ENCODE assay signal across 8 cellular contexts in the genomic region with DNA sequence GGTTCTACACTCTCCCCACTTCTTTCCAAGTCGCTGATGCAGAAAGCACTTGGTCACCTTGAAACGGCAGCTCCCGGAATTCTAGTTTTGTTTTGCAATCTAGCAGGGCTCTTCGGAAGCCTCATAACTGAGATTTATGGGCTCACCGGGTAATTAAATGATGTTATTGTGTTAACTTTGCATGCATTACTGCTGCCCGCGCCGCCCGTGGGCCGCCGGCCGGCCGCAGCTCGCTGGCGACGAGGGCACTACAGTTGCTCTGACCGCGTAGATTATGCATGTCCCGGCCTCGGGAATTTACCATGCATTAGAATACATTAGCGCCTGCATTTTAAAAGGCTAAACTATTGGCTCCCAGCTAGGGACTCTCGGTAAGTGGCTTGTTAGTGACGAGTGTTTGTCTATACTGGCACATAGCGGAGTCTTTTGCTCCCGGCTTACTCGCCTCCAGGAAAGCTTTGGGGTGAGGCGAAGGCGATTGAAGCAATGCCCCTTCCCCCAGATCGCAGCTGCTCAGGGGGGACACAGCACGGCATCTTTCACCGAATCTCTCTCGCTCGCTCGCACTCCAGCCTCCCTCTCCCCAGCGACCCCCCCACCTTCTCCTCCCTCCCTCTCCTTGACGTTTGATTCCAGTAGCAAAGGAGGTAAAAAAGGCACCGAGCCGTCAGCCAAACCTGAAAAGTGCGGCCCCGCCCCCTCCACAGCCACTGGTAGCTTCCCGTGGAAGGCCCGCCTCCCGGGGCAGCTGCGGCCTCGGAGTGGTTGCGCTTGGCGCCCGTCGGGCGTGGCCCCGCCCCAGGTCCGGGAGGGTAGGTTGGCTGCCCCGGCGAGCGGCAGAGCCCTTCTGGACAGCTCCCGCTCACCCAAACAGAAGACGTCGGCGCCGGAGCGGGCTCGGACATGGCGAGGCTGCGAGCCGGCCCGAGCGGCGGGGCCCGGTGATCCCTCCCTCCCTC. TPM values are rescaled to one million over a fixed set of nuclear protein-coding genes. Genes with fewer than 3 reads are reported as not detected.
DNase-seq lines count a peak whose midpoint lies in the region; ATAC-seq and TF ChIP-seq lines count a peak whose summit lies in the region.

A gene (plus strand): TSS at position 839 of the 959 bp plus-strand sequence. CDS start 343 bp downstream, outside the sequence.

- H3K4me3 ChIP-seq in RWPE2 (ENCODE audit: severe bottlenecking) (peak within 1 kb of the TSS; percentile 30), fibroblast of villous mesenchyme (ENCODE audit: low read depth, low read length) (peak within 1 kb of the TSS; percentile 59), stomach (peak within 1 kb of the TSS; percentile 47 to 65 (median 56))

- H3K27ac Mint-ChIP-seq in nephron progenitor cell, result no peak within 1 kb of the TSS

- no peaks in the 10 kb centered on the region for H3K36me3 Mint-ChIP-seq in nephron progenitor cell (ENCODE audit: low read depth)

- H3K27me3 ChIP-seq in RWPE2 (ENCODE audit: insufficient read depth, poor library complexity, severe bottlenecking) (peaks cover 92% of the 10 kb centered on the region), stomach (peaks cover 59 to 99% (median 96%) of the 10 kb centered on the region in 3 donors)

- H3K9me3 ChIP-seq in RWPE2 (ENCODE audit: severe bottlenecking) (no peaks in the 10 kb centered on the region), stomach (peaks cover 0 to 18% (median 0%) of the 10 kb centered on the region in 4 donors)

- H3K4me1 Mint-ChIP-seq in nephron progenitor cell, result peaks cover 58% of the 10 kb centered on the region

- DNase-seq in AG08395 (ENCODE audit: low spot score) (peak; percentile 98), Kasumi-1 (lab: John Stamatoyannopoulos, UW) (peak; percentile 67 to 81), RWPE2 (ENCODE audit: low spot score) (peak; percentile 92), activated gamma-delta T cell (lab: John Stamatoyannopoulos, UW) (peak; percentile 18), fibroblast of villous mesenchyme (ENCODE audit: low read depth) (peak; percentile 77), nephron progenitor cell (peak; percentile 99), stomach (peak; percentile 92)

- H3K4me3 Mint-ChIP-seq in nephron progenitor cell, result peak within 1 kb of the TSS; percentile 80

- no peak for TF ChIP-seq POLR2A in stomach (IDR thresholded peaks at IDR 0.05)

- no peaks in the 10 kb centered on the region for H3K9me3 Mint-ChIP-seq in nephron progenitor cell

- 1 to 3% (median 2%) methylated on average over 37 to 69 of the region's 69 CpGs for WGBS in stomach, 5 donors

- TF ChIP-seq EP300 in stomach (IDR thresholded peaks at IDR 0.05), result no peak

- peaks cover 100% of the 10 kb centered on the region for H3K27me3 Mint-ChIP-seq in nephron progenitor cell (ENCODE audit: low read depth, poor library complexity)

- H3K4me1 ChIP-seq in RWPE2 (ENCODE audit: insufficient read depth, poor library complexity, severe bottlenecking), result no peaks in the 10 kb centered on the region
- H3K4me1 ChIP-seq in stomach, result peaks cover 43 to 75% (median 62%) of the 10 kb centered on the region in 4 donors

- intact Hi-C loops in stomach (cut with DNase I; ENCODE audit: low total_unique reads), result no loop called here

- TF ChIP-seq CTCF in RWPE2 (IDR thresholded peaks at IDR 0.05; ENCODE audit: poor library complexity, severe bottlenecking) (no peak), fibroblast of villous mesenchyme (IDR thresholded peaks at IDR 0.05; ENCODE audit: insufficient read depth, low read depth, low read length) (no peak), nephron progenitor cell (IDR thresholded peaks at IDR 0.05) (no peak), stomach (IDR thresholded peaks at IDR 0.05) (no peak)

- no peak within 1 kb of the TSS for H3K27ac ChIP-seq in RWPE2 (ENCODE audit: poor library complexity, severe bottlenecking)
- no peak within 1 kb of the TSS for H3K27ac ChIP-seq in stomach

- ATAC-seq in GM21367 (IDR thresholded peaks at IDR 0.05; ENCODE audit: unreplicated experiment) (peak; percentile 66), RWPE2 (ENCODE audit: low read depth) (peak; percentile 99)

- H3K36me3 ChIP-seq in RWPE2 (ENCODE audit: low read depth) (no peaks in the 10 kb centered on the region), stomach (no peaks in the 10 kb centered on the region)

RNA-seq across cellular contexts. Expression of the gene that starts here (rescaled TPM):
- under 0.01 TPM in 2 replicates for total RNA-seq in fibroblast of villous mesenchyme
- total RNA-seq in stomach, result under 1 TPM in 3 of 5 donors, not detected in 2; under 0.01 to 0.37 (median 0.14) TPM
- polyA plus RNA-seq in stomach, result under 1 TPM in 1 of 3 donors, not detected in 2; under 0.01 TPM

Comparison
In these comparisons a context has a peak if more than half of its experiments do, and no peak if none do; other contexts are left out.
1. Peak in DNase-seq and H3K4me3 ChIP-seq in fibroblast of villous mesenchyme; RNA of the gene not detected or under 1 TPM.
2. Peak in DNase-seq and H3K4me3 ChIP-seq in stomach; RNA of the gene not detected or under 1 TPM.
3. DNase-seq: peak in every context shown above with its lines; median percentile 99 in nephron progenitor cell; 98 in AG08395; 92 in RWPE2; 92 in stomach; 77 in fibroblast of villous mesenchyme; 74 in Kasumi-1; 18 in activated gamma-delta T cell.